8 cellular contexts compared by ENCODE assay signal in genomic region chr20:41618807-41619294, GRCh38. TPM values are rescaled to one million over a fixed set of nuclear protein-coding genes. Genes with fewer than 3 reads are reported as not detected.
A peak's percentile ranks its signal among the peaks of the same experiment; 100 is the strongest.
DNase-seq lines count a peak whose midpoint lies in the region; ATAC-seq and TF ChIP-seq lines count a peak whose summit lies in the region.

No MANE protein-coding gene starts in this region.

- 6 to 10% methylated on average over 15 to 30 of the region's 30 CpGs for WGBS in esophagus, 2 donors

- H3K36me3 ChIP-seq in esophagus (ENCODE audit: control insufficient read depth in 2 of 2, insufficient read depth in 2 of 2, low read length in 1 of 2) (no peaks in the 10 kb centered on the region), neuron (ENCODE audit: insufficient read depth, low read length) (no peaks in the 10 kb centered on the region)

- no peaks in the 10 kb centered on the region for H3K4me1 ChIP-seq in esophagus (ENCODE audit: control insufficient read depth in 2 of 2, insufficient read depth in 2 of 2, low read length in 1 of 2)
- peaks cover 15% of the 10 kb centered on the region for H3K4me1 ChIP-seq in neuron (ENCODE audit: insufficient read depth, low read length)

- H2AFZ ChIP-seq in neuron (ENCODE audit: low read depth, low read length): peak overlapping the region; percentile 84

- no peak for TF ChIP-seq CTCF in 22Rv1 (IDR thresholded peaks at IDR 0.05)

- DNase-seq in RKO (ENCODE audit: low spot score): peak; percentile 9
- DNase-seq in stimulated activated naive CD4-positive, alpha-beta T cell treated with Interleukin-2 at 50 U/mL for 16 hours (lab: John Stamatoyannopoulos, UW): no peak
- no peak for DNase-seq in H4 (ENCODE audit: low spot score)
- DNase-seq in NCI-H226: no peak

- H3K9me3 ChIP-seq in esophagus (ENCODE audit: control insufficient read depth in 2 of 2, insufficient read depth in 1 of 2, low read depth in 1 of 2, low read length in 1 of 2) (no peaks in the 10 kb centered on the region), neuron (ENCODE audit: low read length) (no peaks in the 10 kb centered on the region)

- peak overlapping the region; percentile 95 for H3K27ac ChIP-seq in 22Rv1
- peak overlapping the region in 1 of 2 donors; percentile 58 for H3K27ac ChIP-seq in esophagus (ENCODE audit: low read depth in 2 of 2, low read length in 1 of 2)

- H3K4me3 ChIP-seq in esophagus (ENCODE audit: low read depth in 1 of 2, low read length in 2 of 2) (peak overlapping the region; percentile 78 to 99), neuron (ENCODE audit: low read length) (peak overlapping the region; percentile 61)

- H3K27me3 ChIP-seq in esophagus (ENCODE audit: control insufficient read depth in 1 of 2, insufficient read depth in 2 of 2, low read length in 2 of 2) (no peaks in the 10 kb centered on the region), neuron (ENCODE audit: insufficient read depth, low read length) (peaks cover 5% of the 10 kb centered on the region)

- peak; percentile 3 for ATAC-seq in GM19324 (IDR thresholded peaks at IDR 0.05; ENCODE audit: low FRiP score, unreplicated experiment)

RNA-seq across cellular contexts. Expression of gene CHD6, which starts 0.7 kb away (rescaled TPM):
- polyA plus RNA-seq in esophagus: 1 to 10 TPM; 4.4 to 9.2 TPM
- 6.8 and 8.5 TPM in 2 replicates for total RNA-seq in H4 (2014; rRNA removed; shearing (Covaris generic))
